In the genomic region with DNA sequence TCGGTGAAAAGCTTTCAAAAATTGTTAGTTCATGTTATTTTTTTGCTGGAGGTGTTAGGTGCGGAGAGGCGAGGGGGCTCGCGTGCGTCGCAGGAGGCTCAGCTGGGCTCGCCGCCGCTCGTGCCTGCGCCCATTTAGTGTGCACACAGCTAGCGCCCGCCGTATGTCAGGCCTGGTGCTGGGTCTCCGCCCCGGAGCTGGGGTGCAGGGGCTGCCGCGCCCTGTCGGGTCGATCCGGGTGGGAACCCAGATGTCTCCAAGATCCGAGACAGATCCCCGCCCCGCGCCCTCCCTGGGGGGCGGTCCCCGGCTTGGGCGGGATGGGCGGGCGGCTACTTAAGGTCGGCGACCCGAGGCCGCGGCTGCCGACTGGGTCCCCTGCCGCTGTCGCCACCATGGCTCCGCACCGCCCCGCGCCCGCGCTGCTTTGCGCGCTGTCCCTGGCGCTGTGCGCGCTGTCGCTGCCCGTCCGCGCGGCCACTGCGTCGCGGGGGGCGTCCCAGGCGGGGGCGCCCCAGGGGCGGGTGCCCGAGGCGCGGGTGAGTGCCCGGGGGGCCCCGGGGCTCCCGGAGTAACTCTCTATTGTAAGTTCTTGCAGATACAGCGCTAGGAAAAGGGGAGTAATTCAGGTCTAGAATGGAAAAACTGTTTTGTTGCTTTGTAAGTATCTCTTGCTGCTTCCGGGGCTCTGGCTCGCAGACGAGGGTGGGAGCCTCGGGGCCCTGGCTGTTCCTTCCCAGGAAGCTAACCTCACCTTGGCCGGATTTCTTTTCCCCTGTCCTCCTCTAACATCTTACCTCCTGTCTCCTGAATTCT, we compare ENCODE assay signal across 8 cellular contexts. TPM values are rescaled to one million over a fixed set of nuclear protein-coding genes. Genes with fewer than 3 reads are reported as not detected.
A peak's percentile ranks its signal among the peaks of the same experiment; 100 is the strongest.
DNase-seq lines count a peak whose midpoint lies in the region; ATAC-seq and TF ChIP-seq lines count a peak whose summit lies in the region.

No MANE protein-coding gene starts in this region.

- H3K4me1 ChIP-seq in HUES6 (ENCODE audit: control insufficient read depth, insufficient read depth, low read length): peaks cover 21% of the 10 kb centered on the region
- H3K4me1 ChIP-seq in heart left ventricle: peaks cover 17 to 94% (median 84%) of the 10 kb centered on the region in 12 donors
- H3K4me1 ChIP-seq in ovary (ENCODE audit: insufficient read depth): peaks cover 30% of the 10 kb centered on the region

- no peak overlapping the region for H3K27ac Mint-ChIP-seq in activated naive CD4-positive, alpha-beta T cell treated with anti-CD3 and anti-CD28 coated beads, Interleukin-2, amount 50 U/mL, for 24 hours

- H3K9ac ChIP-seq in HUES6 (ENCODE audit: low read length): peak overlapping the region; percentile 38

- peak; percentile 41 for DNase-seq in ELR (ENCODE audit: low read depth)
- peak; percentile 88 to 93 (median 92) for DNase-seq in heart left ventricle
- peak in 4 of 5 donors; percentile 61 to 71 (median 66) for DNase-seq in ovary
- no peak for DNase-seq in NCI-H187 treated with DMSO at 0.1 percent for 48 hours (lab: John Stamatoyannopoulos, UW)

- peak overlapping the region; percentile 67 for H3K4me3 Mint-ChIP-seq in activated naive CD4-positive, alpha-beta T cell treated with anti-CD3 and anti-CD28 coated beads, Interleukin-2, amount 50 U/mL, for 24 hours

- WGBS in heart left ventricle, 4 donors: 5 to 20% (median 7%) methylated on average over 16 to 74 of the region's 74 CpGs
- WGBS in ovary, 3 donors: 1 to 3% (median 1%) methylated on average over 38 to 74 of the region's 74 CpGs

- peaks cover 20% of the 10 kb centered on the region for H3K4me1 Mint-ChIP-seq in activated naive CD4-positive, alpha-beta T cell treated with anti-CD3 and anti-CD28 coated beads, Interleukin-2, amount 50 U/mL, for 24 hours

- H3K4me3 ChIP-seq in HUES6 (ENCODE audit: low read depth, low read length) (peak overlapping the region; percentile 66), heart left ventricle (peak overlapping the region; percentile 45 to 93 (median 68)), ovary (peak overlapping the region; percentile 56)

- no peak for TF ChIP-seq EP300 in ovary (IDR thresholded peaks at IDR 0.05)

- H3K36me3 Mint-ChIP-seq in activated naive CD4-positive, alpha-beta T cell treated with anti-CD3 and anti-CD28 coated beads, Interleukin-2, amount 50 U/mL, for 24 hours: no peaks in the 10 kb centered on the region

- H3K27ac ChIP-seq in HUES6 (ENCODE audit: low read depth, low read length) (no peak overlapping the region), heart left ventricle (peak overlapping the region; percentile 86 to 98 (median 94)), ovary (peak overlapping the region; percentile 75 to 85)

- ATAC-seq in heart left ventricle (peak; percentile 35 to 78 (median 72)), HG02938 (IDR thresholded peaks at IDR 0.05; ENCODE audit: unreplicated experiment) (no peak), HG02840 (IDR thresholded peaks at IDR 0.05; ENCODE audit: low FRiP score, unreplicated experiment) (no peak)

- intact Hi-C loops in heart left ventricle (cut with DNase I): loop anchor here in 4 of 10 donors (1.0 to 5.0 kb wide), 4 partner anchors 12 to 77 kb away; no protein-coding TSS in a partner anchor
- intact Hi-C loops in ovary (cut with DNase I): no loop called here

- no peaks in the 10 kb centered on the region for H3K9me3 Mint-ChIP-seq in activated naive CD4-positive, alpha-beta T cell treated with anti-CD3 and anti-CD28 coated beads, Interleukin-2, amount 50 U/mL, for 24 hours

- TF ChIP-seq POLR2A in heart left ventricle (IDR thresholded peaks at IDR 0.05): peak in 1 of 2 donors; percentile 93
- no peak for TF ChIP-seq POLR2A in ovary (IDR thresholded peaks at IDR 0.05)

- H3K27me3 ChIP-seq in HUES6 (ENCODE audit: control insufficient read depth, insufficient read depth, low read length): peaks cover 48% of the 10 kb centered on the region
- H3K27me3 ChIP-seq in heart left ventricle: no peaks in the 10 kb centered on the region
- no peaks in the 10 kb centered on the region for H3K27me3 ChIP-seq in ovary

- H3K36me3 ChIP-seq in HUES6 (ENCODE audit: control insufficient read depth, insufficient read depth, low read length) (no peaks in the 10 kb centered on the region; the same call in 1 of the 2 replicates), heart left ventricle (peaks cover 0 to 37% (median 33%) of the 10 kb centered on the region in 9 donors), ovary (no peaks in the 10 kb centered on the region)

- peaks cover 8% of the 10 kb centered on the region for H3K27me3 Mint-ChIP-seq in activated naive CD4-positive, alpha-beta T cell treated with anti-CD3 and anti-CD28 coated beads, Interleukin-2, amount 50 U/mL, for 24 hours

- H3K9me3 ChIP-seq in HUES6 (ENCODE audit: control insufficient read depth, insufficient read depth, low read depth, low read length) (no peaks in the 10 kb centered on the region), heart left ventricle (no peaks in the 10 kb centered on the region), ovary (no peaks in the 10 kb centered on the region)

- peak in 3 of 12 donors; percentile 5 to 18 (median 15) for TF ChIP-seq CTCF in heart left ventricle (IDR thresholded peaks at IDR 0.05)
- no peak for TF ChIP-seq CTCF in ovary (IDR thresholded peaks at IDR 0.05)

RNA-seq across cellular contexts. Expression of gene GSN, which starts 31.7 kb away (rescaled TPM):
- total RNA-seq in heart left ventricle (1,000 to 10,000 TPM in 2 of 9 donors, 100 to 1,000 TPM in 7; 422 to 2,088 (median 703) TPM), ovary (100 to 1,000 TPM; 188 to 706 (median 295) TPM)
- polyA plus RNA-seq in heart left ventricle (100 to 1,000 TPM; 379 to 481 TPM), ovary (100 to 1,000 TPM; 370 to 406 TPM)

Comparison
In these comparisons a context has a peak if more than half of its experiments do, and no peak if none do; other contexts are left out.
1. ATAC-seq: peak in heart left ventricle (4 of 4); none in HG02938 (single experiment) and HG02840 (single experiment).
2. Peak in every context shown above with its lines, with median percentiles within 50 percentile points of each other: H3K4me3 ChIP-seq.